In the genomic region with DNA sequence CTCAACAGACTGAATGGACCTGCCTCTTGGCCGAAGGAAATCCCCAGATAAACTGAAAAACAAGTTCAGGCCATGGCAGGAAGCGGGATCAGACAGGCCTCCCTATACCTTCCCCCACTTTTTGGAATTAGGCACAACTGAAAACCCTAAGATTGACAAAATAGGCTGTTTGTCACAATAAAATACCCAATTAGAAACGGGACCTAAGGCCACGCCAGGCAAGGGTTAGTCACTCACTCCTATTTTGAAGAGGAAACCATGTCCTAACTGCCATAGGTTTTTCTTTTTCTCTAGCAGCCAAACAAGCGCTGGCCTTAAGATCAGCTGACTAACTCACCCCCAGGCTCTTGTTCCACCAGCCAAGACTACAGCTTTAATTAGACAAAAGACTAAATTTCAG, we compare ENCODE assay signal across 25 cellular contexts. TPM values are rescaled to one million over a fixed set of nuclear protein-coding genes. Genes with fewer than 3 reads are reported as not detected.
DNase-seq lines count a peak whose midpoint lies in the region; ATAC-seq, FAIRE-seq and TF ChIP-seq lines count a peak whose summit lies in the region.
"Had no signal": no experiment of that assay in that cellular context is flagged by ENCODE, and none has a peak within 500 bp of the region (broad histone marks: within the 10 kb centered on the region; RNA-seq: fewer than 3 reads in every experiment).

No MANE protein-coding gene starts in this region.

- dilution Hi-C loops in keratinocyte (cut with MboI; ENCODE audit: extremely low pct_ligation_motif_present, low sequenced_read_pairs): no loop called here

- POLR2A ChIA-PET in RWPE1 (lab: Yijun Ruan, JAX; ENCODE audit: low non-redundant PET): no interaction called here

- H3K9ac ChIP-seq in keratinocyte (ENCODE audit: control insufficient read depth, extremely low read depth, insufficient read depth, low read length): no peak overlapping the region
- H3K9ac ChIP-seq: BLaER1 had no signal

- no peaks in the 10 kb centered on the region for H3K9me1 ChIP-seq in keratinocyte (ENCODE audit: control insufficient read depth, extremely low read depth, insufficient read depth, low read length)

- CTCF ChIA-PET in RWPE1 (lab: Yijun Ruan, JAX): interaction anchor here (0.6 kb wide), 3 partner anchors 35 to 314 kb away, joined by 4 to 6 read pairs (median 4); no protein-coding TSS in a partner anchor

- intact Hi-C loops in mucosa of descending colon (cut with DNase I, micrococcal nuclease): no loop called here

- ATAC-seq in HG03571 (IDR thresholded peaks at IDR 0.05; ENCODE audit: unreplicated experiment): no peak
- no peak for ATAC-seq in GM21576 (IDR thresholded peaks at IDR 0.05; ENCODE audit: unreplicated experiment)
- ATAC-seq in mucosa of descending colon: no peak

- no peak overlapping the region for H3K4me3 ChIP-seq in epithelial cell of esophagus (ENCODE audit: low read length)
- H3K4me3 ChIP-seq in keratinocyte (ENCODE audit: control insufficient read depth in 2 of 3, extremely low read depth in 1 of 3, insufficient read depth in 2 of 3, low read depth in 1 of 3, low read length in 3 of 3): no peak overlapping the region
- H3K4me3 ChIP-seq in mucosa of descending colon: no peak overlapping the region
- H3K4me3 ChIP-seq: BLaER1 had no signal

- no peaks in the 10 kb centered on the region for H4K20me1 ChIP-seq in keratinocyte (ENCODE audit: control insufficient read depth, extremely low read depth, insufficient read depth, low read length)
- H4K20me1 ChIP-seq: BLaER1 had no signal

- H3K36me3 ChIP-seq in keratinocyte (ENCODE audit: control insufficient read depth in 2 of 2, extremely low read depth in 1 of 2, insufficient read depth in 2 of 2, low read length in 2 of 2) (no peaks in the 10 kb centered on the region), mucosa of descending colon (ENCODE audit: low read depth) (no peaks in the 10 kb centered on the region)
- H3K36me3 ChIP-seq: BLaER1 had no signal

- FAIRE-seq in keratinocyte (lab: Jason Lieb, UNC): peak; percentile 52
- FAIRE-seq: GM12892, GM18507, HTR-8/SVneo had no signal

- H3K27me3 ChIP-seq in keratinocyte (ENCODE audit: control insufficient read depth, extremely low read depth, insufficient read depth, low read length): no peaks in the 10 kb centered on the region
- H3K27me3 ChIP-seq: BLaER1 had no signal

- DNase-seq in HT1080 (ENCODE audit: low read depth) (peak; percentile 24), RWPE1 (ENCODE audit: low spot score) (peak; percentile 30), epithelial cell of esophagus (ENCODE audit: low read depth) (peak; percentile 56), keratinocyte (ENCODE audit: low read depth, low spot score) (no peak), NOMO-1 treated with DMSO at 0.1 percent for 48 hours (lab: John Stamatoyannopoulos, UW; ENCODE audit: unreplicated experiment) (no peak), mucosa of descending colon (no peak)
- DNase-seq: 8988T; CD4-positive, alpha-beta memory T cell; DMS153; DMS79; GDM1; GOT3; H7; IMR-90 had no signal

- TF ChIP-seq CTCF in RWPE1 (conservative IDR thresholded peaks at IDR 0.05; ENCODE audit: low read depth) (no peak), epithelial cell of esophagus (IDR thresholded peaks at IDR 0.05; ENCODE audit: insufficient read depth, low read depth, low read length, missing control alignments) (no peak), keratinocyte (optimal IDR thresholded peaks at IDR 0.05 in 1 of 3, IDR thresholded peaks at IDR 0.05 in 1 of 3, conservative IDR thresholded peaks at IDR 0.05 in 1 of 3; ENCODE audit: extremely low read depth in 1 of 3, insufficient read depth in 2 of 3, low read length in 3 of 3) (no peak), mucosa of descending colon (IDR thresholded peaks at IDR 0.05) (no peak)

- peak overlapping the region; percentile 81 for H2AFZ ChIP-seq in keratinocyte (ENCODE audit: control insufficient read depth, low read length)

- H3K79me2 ChIP-seq in keratinocyte (ENCODE audit: control insufficient read depth, insufficient read depth, low read length): no peaks in the 10 kb centered on the region

- H3K9me3 ChIP-seq in keratinocyte (ENCODE audit: control insufficient read depth, low read depth, low read length) (no peaks in the 10 kb centered on the region), mucosa of descending colon (no peaks in the 10 kb centered on the region)
- H3K9me3 ChIP-seq: BLaER1 had no signal

- H3K4me2 ChIP-seq in keratinocyte (ENCODE audit: control insufficient read depth, extremely low read depth, insufficient read depth, low read depth, low read length): peak overlapping the region; percentile 67
- H3K4me2 ChIP-seq: BLaER1 had no signal

- H3K4me1 ChIP-seq in keratinocyte (ENCODE audit: control insufficient read depth, extremely low read depth, insufficient read depth, low read length): peaks cover 11% of the 10 kb centered on the region
- no peaks in the 10 kb centered on the region for H3K4me1 ChIP-seq in mucosa of descending colon (ENCODE audit: low read depth)

- H3K27ac ChIP-seq in RWPE1: no peak overlapping the region
- H3K27ac ChIP-seq in keratinocyte (ENCODE audit: control insufficient read depth, insufficient read depth, low read length): no peak overlapping the region
- H3K27ac ChIP-seq: BLaER1, HL-60 had no signal

RNA-seq across cellular contexts. Expression of a gene that starts 11.9 kb away (rescaled TPM):
- not detected in 2 replicates for total RNA-seq in HT1080 (2014; rRNA removed; shearing (Covaris generic))
- polyA plus RNA-seq in HT1080 (2015; cell fraction: cytosol; rRNA removed): not detected in 2 replicates
- polyA plus RNA-seq in HT1080 (2015; cell fraction: nucleus; rRNA removed): 0.30 TPM in 1 of 2 replicates, not detected in the other
- polyA plus RNA-seq in keratinocyte: not detected in 3 replicates
- polyA plus RNA-seq in keratinocyte (2011; ENCODE audit: low read depth): not detected
- polyA plus RNA-seq in keratinocyte (2011; cell fraction: cytosol; rRNA removed): not detected in 2 replicates
- polyA plus RNA-seq in keratinocyte (2011; cell fraction: nucleus; rRNA removed): not detected in 2 replicates
- not detected in 2 replicates for polyA plus RNA-seq in keratinocyte (2012; ENCODE audit: low replicate concordance)
- polyA minus RNA-seq in keratinocyte: not detected in 3 replicates
- polyA minus RNA-seq in keratinocyte (2011; cell fraction: cytosol; rRNA and poly(A)+ RNA removed): not detected
- not detected in 2 replicates for polyA minus RNA-seq in keratinocyte (2011; cell fraction: nucleus; rRNA and poly(A)+ RNA removed)
- not detected for total RNA-seq in mucosa of descending colon
- total RNA-seq: CD4-positive, alpha-beta memory T cell; Daoy; H7; IMR-90 had no signal
- polyA plus RNA-seq: AG04450; CD14-positive monocyte; CD4-positive, alpha-beta memory T cell; IMR-90 had no signal

RNA-seq across cellular contexts. Expression of a gene that starts 26.8 kb away (rescaled TPM):
- 0.77 and 1.1 TPM in 2 replicates for total RNA-seq in HT1080 (2014; rRNA removed; shearing (Covaris generic))
- polyA plus RNA-seq in HT1080 (2015; cell fraction: cytosol; rRNA removed): 1.3 and 1.5 TPM in 2 replicates
- polyA plus RNA-seq in HT1080 (2015; cell fraction: nucleus; rRNA removed): 0.99 and 1.9 TPM in 2 replicates
- not detected in 3 replicates for polyA plus RNA-seq in keratinocyte
- polyA plus RNA-seq in keratinocyte (2011; ENCODE audit: low read depth): not detected
- polyA plus RNA-seq in keratinocyte (2011; cell fraction: cytosol; rRNA removed): not detected in 2 replicates
- polyA plus RNA-seq in keratinocyte (2011; cell fraction: nucleus; rRNA removed): not detected in 2 replicates
- polyA plus RNA-seq in keratinocyte (2012; ENCODE audit: low replicate concordance): not detected in 2 replicates
- not detected in 3 replicates for polyA minus RNA-seq in keratinocyte
- not detected for polyA minus RNA-seq in keratinocyte (2011; cell fraction: cytosol; rRNA and poly(A)+ RNA removed)
- polyA minus RNA-seq in keratinocyte (2011; cell fraction: nucleus; rRNA and poly(A)+ RNA removed): not detected in 2 replicates
- total RNA-seq in mucosa of descending colon: 1 to 10 TPM in 2 of 3 donors, under 1 TPM in 1; 0.60 to 2.2 (median 1.2) TPM
- total RNA-seq: A673; CD4-positive, alpha-beta memory T cell; Daoy; IMR-90 had no signal
- polyA plus RNA-seq: AG04450; CD14-positive monocyte; CD4-positive, alpha-beta memory T cell; IMR-90 had no signal

RNA-seq across cellular contexts. Expression of a gene that starts 57.6 kb away (rescaled TPM):
- not detected in 2 replicates for total RNA-seq in HT1080 (2014; rRNA removed; shearing (Covaris generic))
- 0.12 TPM in 1 of 2 replicates, not detected in the other for polyA plus RNA-seq in HT1080 (2015; cell fraction: cytosol; rRNA removed)
- polyA plus RNA-seq in HT1080 (2015; cell fraction: nucleus; rRNA removed): not detected in 2 replicates
- polyA plus RNA-seq in keratinocyte: 0.16 to 0.29 TPM (median 0.26 TPM) in 3 replicates
- polyA plus RNA-seq in keratinocyte (2011; ENCODE audit: low read depth): 0.59 TPM
- polyA plus RNA-seq in keratinocyte (2011; cell fraction: cytosol; rRNA removed): 0.26 and 0.51 TPM in 2 replicates
- polyA plus RNA-seq in keratinocyte (2011; cell fraction: nucleus; rRNA removed): 0.13 and 0.27 TPM in 2 replicates
- 0.14 and 0.32 TPM in 2 replicates for polyA plus RNA-seq in keratinocyte (2012; ENCODE audit: low replicate concordance)
- not detected in 3 replicates for polyA minus RNA-seq in keratinocyte
- polyA minus RNA-seq in keratinocyte (2011; cell fraction: cytosol; rRNA and poly(A)+ RNA removed): not detected
- not detected in 2 replicates for polyA minus RNA-seq in keratinocyte (2011; cell fraction: nucleus; rRNA and poly(A)+ RNA removed)
- 10 to 100 TPM; 17.6 to 52.4 (median 48.6) TPM for total RNA-seq in mucosa of descending colon
- total RNA-seq: A673, Daoy, IMR-90 had no signal
- polyA plus RNA-seq: AG04450, IMR-90 had no signal

Comparison
In these comparisons a context has a peak if more than half of its experiments do, and no peak if none do; other contexts are left out.
1. DNase-seq: peak in HT1080 (single experiment), RWPE1 (single experiment) and epithelial cell of esophagus (single experiment); none in keratinocyte (single experiment), NOMO-1 treated with DMSO at 0.1 percent for 48 hours (single experiment) and mucosa of descending colon (0 of 3).
2. RNA of a gene that starts 57.6 kb away (total RNA-seq): 17.6 to 52.4 TPM in mucosa of descending colon; not detected in HT1080; every median in the first group is over 10 times any median in the second.